ENCODE assay signal across 8 cellular contexts in the genomic region with DNA sequence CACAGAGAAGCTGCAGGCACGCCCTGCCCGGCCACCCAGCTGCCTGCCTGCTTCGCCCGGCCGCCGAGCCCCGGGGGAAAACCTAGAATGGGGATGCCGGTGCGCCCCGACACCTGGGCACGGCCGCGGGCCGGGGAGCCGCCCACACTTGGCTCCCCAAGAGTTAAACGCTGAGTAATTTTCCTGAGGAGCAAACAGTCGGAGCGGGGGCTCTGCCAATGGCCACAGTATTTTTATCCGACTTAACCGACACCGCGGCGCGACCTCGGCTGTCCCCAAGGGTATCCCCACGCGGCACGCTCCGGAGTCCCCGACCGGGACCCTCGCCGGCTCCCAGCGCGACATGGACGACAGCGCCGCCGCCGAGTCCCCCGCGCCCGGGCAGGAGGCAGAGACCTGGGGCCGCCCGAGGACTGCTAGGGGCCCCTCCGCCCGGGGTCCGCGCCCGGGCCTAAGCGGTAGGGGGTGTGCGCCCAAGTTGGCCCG. TPM values are rescaled to one million over a fixed set of nuclear protein-coding genes. Genes with fewer than 3 reads are reported as not detected.
DNase-seq lines count a peak whose midpoint lies in the region; ATAC-seq and TF ChIP-seq lines count a peak whose summit lies in the region.

No MANE protein-coding gene starts in this region.

- H3K9me3 Mint-ChIP-seq in activated CD4-positive, alpha-beta memory T cell treated with anti-CD3 and anti-CD28 coated beads, Interleukin-2, amount 10 ng/mL, durations not matched to agents 7 days and 5 days = no peaks in the 10 kb centered on the region

- peaks cover 32% of the 10 kb centered on the region for H3K36me3 Mint-ChIP-seq in activated CD4-positive, alpha-beta memory T cell treated with anti-CD3 and anti-CD28 coated beads, Interleukin-2, amount 10 ng/mL, durations not matched to agents 7 days and 5 days (ENCODE audit: low read depth)

- H3K4me3 ChIP-seq in fibroblast of lung (replicated peaks in 1 of 4; ENCODE audit: control extremely low read depth in 1 of 4, insufficient read depth in 1 of 4, low read depth in 3 of 4, low read length in 4 of 4) (peak overlapping the region; percentile 53 to 80 (median 78)), aorta (ENCODE audit: low read length in 2 of 2) (peak overlapping the region; percentile 66 to 77)

- H3K4me1 ChIP-seq in fibroblast of lung (ENCODE audit: control insufficient read depth, extremely low read depth, insufficient read depth, low read length) = peaks cover 7% of the 10 kb centered on the region
- peaks cover 0 to 4% of the 10 kb centered on the region in 2 donors for H3K4me1 ChIP-seq in aorta (ENCODE audit: control insufficient read depth in 1 of 2, insufficient read depth in 2 of 2, low read length in 2 of 2)

- DNase-seq in COLO668 (lab: John Stamatoyannopoulos, UW; ENCODE audit: unreplicated experiment) (peak; percentile 61), fibroblast of lung (ENCODE audit: low read depth in 2 of 2) (no peak), occipital lobe (lab: John Stamatoyannopoulos, UW) (peak; percentile 31), aorta (peak; percentile 59 to 83), NCI-H1930 (lab: John Stamatoyannopoulos, UW) (no peak)
- DNase-seq in activated CD4-positive, alpha-beta memory T cell treated with anti-CD3 and anti-CD28 coated beads, Interleukin-2, amount 10 ng/mL, durations not matched to agents 7 days and 5 days = peak; percentile 46

- peaks cover 47% of the 10 kb centered on the region for H3K4me1 Mint-ChIP-seq in activated CD4-positive, alpha-beta memory T cell treated with anti-CD3 and anti-CD28 coated beads, Interleukin-2, amount 10 ng/mL, durations not matched to agents 7 days and 5 days

- peak overlapping the region; percentile 72 for H3K4me3 Mint-ChIP-seq in activated CD4-positive, alpha-beta memory T cell treated with anti-CD3 and anti-CD28 coated beads, Interleukin-2, amount 10 ng/mL, durations not matched to agents 7 days and 5 days

- peak overlapping the region; percentile 65 for H3K9ac ChIP-seq in fibroblast of lung (ENCODE audit: insufficient read depth, low read length)

- CTCF ChIA-PET in activated CD4-positive, alpha-beta memory T cell treated with anti-CD3 and anti-CD28 coated beads, Interleukin-2, amount 10 ng/mL, durations not matched to agents 7 days and 5 days (lab: Charles Lee) = interaction anchor here (0.8 to 1.8 kb wide), 7 partner anchors 17 to 88 kb away, joined by 3 to 15 read pairs (median 5); no protein-coding TSS in a partner anchor

- no peaks in the 10 kb centered on the region for H4K20me1 ChIP-seq in fibroblast of lung (ENCODE audit: control insufficient read depth, extremely low read depth, insufficient read depth, low read length)

- H3K27ac Mint-ChIP-seq in activated CD4-positive, alpha-beta memory T cell treated with anti-CD3 and anti-CD28 coated beads, Interleukin-2, amount 10 ng/mL, durations not matched to agents 7 days and 5 days = peak overlapping the region; percentile 58

- H3K27ac ChIP-seq in fibroblast of lung (ENCODE audit: insufficient read depth, low read length) (peak overlapping the region; percentile 57), aorta (ENCODE audit: low read depth in 1 of 2, low read length in 2 of 2) (peak overlapping the region in 1 of 2 donors; percentile 29)

- WGBS in aorta, 2 donors = 0 to 1% methylated on average over 34 to 53 of the region's 53 CpGs

- H3K4me2 ChIP-seq in fibroblast of lung (ENCODE audit: extremely low read depth, insufficient read depth, low read length) = peak overlapping the region; percentile 33

- no peak for TF ChIP-seq CTCF in fibroblast of lung (conservative IDR thresholded peaks at IDR 0.05 in 1 of 2, IDR thresholded peaks at IDR 0.05 in 1 of 2; ENCODE audit: low read depth in 1 of 2, low read length in 2 of 2)

- H2AFZ ChIP-seq in fibroblast of lung (ENCODE audit: low read length) = peak overlapping the region; percentile 85

- H3K27me3 Mint-ChIP-seq in activated CD4-positive, alpha-beta memory T cell treated with anti-CD3 and anti-CD28 coated beads, Interleukin-2, amount 10 ng/mL, durations not matched to agents 7 days and 5 days = no peaks in the 10 kb centered on the region

- intact Hi-C loops in aorta (cut with DNase I) = no loop called here

- H3K79me2 ChIP-seq in fibroblast of lung (ENCODE audit: control insufficient read depth, insufficient read depth, low read length) = peaks cover 17% of the 10 kb centered on the region

- ATAC-seq in GM19467 (IDR thresholded peaks at IDR 0.05; ENCODE audit: unreplicated experiment) (peak; percentile 24), HG03521 (IDR thresholded peaks at IDR 0.05; ENCODE audit: unreplicated experiment) (peak; percentile 21), aorta (ENCODE audit: low FRiP score) (peak; percentile 48)

- H3K36me3 ChIP-seq in fibroblast of lung (ENCODE audit: control insufficient read depth, insufficient read depth, low read length) (no peaks in the 10 kb centered on the region), aorta (ENCODE audit: control insufficient read depth in 1 of 2, insufficient read depth in 2 of 2, low read length in 1 of 2) (no peaks in the 10 kb centered on the region)

- POLR2A ChIA-PET in activated CD4-positive, alpha-beta memory T cell treated with anti-CD3 and anti-CD28 coated beads, Interleukin-2, amount 10 ng/mL, durations not matched to agents 7 days and 5 days (lab: Charles Lee) = interaction anchor here (0.8 to 7.4 kb wide), 16 partner anchors 10 to 450 kb away, joined by 3 to 110 read pairs (median 5); no protein-coding TSS in a partner anchor

- no peaks in the 10 kb centered on the region for H3K9me3 ChIP-seq in fibroblast of lung (ENCODE audit: control insufficient read depth, insufficient read depth, low read depth, low read length)
- H3K9me3 ChIP-seq in aorta (ENCODE audit: control insufficient read depth, low read length) = no peaks in the 10 kb centered on the region

- H3K27me3 ChIP-seq in fibroblast of lung (ENCODE audit: control insufficient read depth, insufficient read depth, low read length) (no peaks in the 10 kb centered on the region), aorta (ENCODE audit: control insufficient read depth in 1 of 2, insufficient read depth in 2 of 2, low read length in 1 of 2) (no peaks in the 10 kb centered on the region)

RNA-seq across cellular contexts. Expression of a gene that starts 0.6 kb away (rescaled TPM):
- total RNA-seq in activated CD4-positive, alpha-beta memory T cell treated with anti-CD3 and anti-CD28 coated beads, Interleukin-2, amount 10 ng/mL, durations not matched to agents 7 days and 5 days = 10 to 100 TPM; 74.4 to 74.6 TPM
- total RNA-seq in fibroblast of lung = 18.5 and 23.1 TPM in 2 replicates
- 50.7 and 59.8 TPM in 2 replicates for polyA plus RNA-seq in fibroblast of lung
- 41.5 and 51.1 TPM in 2 replicates for polyA plus RNA-seq in fibroblast of lung (2012)
- 39.5 and 122 TPM in 2 replicates for polyA minus RNA-seq in fibroblast of lung (ENCODE audit: low replicate concordance)
- 98.6 TPM for total RNA-seq in occipital lobe
- 10 to 100 TPM; 20.6 to 29.3 TPM for total RNA-seq in aorta
- 10 to 100 TPM; 10.5 to 12.3 TPM for polyA plus RNA-seq in aorta

Comparison
In these comparisons a context has a peak if more than half of its experiments do, and no peak if none do; other contexts are left out.
1. DNase-seq: peak in COLO668 (single experiment), activated CD4-positive, alpha-beta memory T cell treated with anti-CD3 and anti-CD28 coated beads, Interleukin-2, amount 10 ng/mL, durations not matched to agents 7 days and 5 days (single experiment), occipital lobe (single experiment) and aorta (2 of 2); none in fibroblast of lung (0 of 2) and NCI-H1930 (0 of 2).
2. Peak in every context shown above with its lines, with median percentiles within 50 percentile points of each other: ATAC-seq.